ENCODE assay signal across 20 cellular contexts in the genomic region with DNA sequence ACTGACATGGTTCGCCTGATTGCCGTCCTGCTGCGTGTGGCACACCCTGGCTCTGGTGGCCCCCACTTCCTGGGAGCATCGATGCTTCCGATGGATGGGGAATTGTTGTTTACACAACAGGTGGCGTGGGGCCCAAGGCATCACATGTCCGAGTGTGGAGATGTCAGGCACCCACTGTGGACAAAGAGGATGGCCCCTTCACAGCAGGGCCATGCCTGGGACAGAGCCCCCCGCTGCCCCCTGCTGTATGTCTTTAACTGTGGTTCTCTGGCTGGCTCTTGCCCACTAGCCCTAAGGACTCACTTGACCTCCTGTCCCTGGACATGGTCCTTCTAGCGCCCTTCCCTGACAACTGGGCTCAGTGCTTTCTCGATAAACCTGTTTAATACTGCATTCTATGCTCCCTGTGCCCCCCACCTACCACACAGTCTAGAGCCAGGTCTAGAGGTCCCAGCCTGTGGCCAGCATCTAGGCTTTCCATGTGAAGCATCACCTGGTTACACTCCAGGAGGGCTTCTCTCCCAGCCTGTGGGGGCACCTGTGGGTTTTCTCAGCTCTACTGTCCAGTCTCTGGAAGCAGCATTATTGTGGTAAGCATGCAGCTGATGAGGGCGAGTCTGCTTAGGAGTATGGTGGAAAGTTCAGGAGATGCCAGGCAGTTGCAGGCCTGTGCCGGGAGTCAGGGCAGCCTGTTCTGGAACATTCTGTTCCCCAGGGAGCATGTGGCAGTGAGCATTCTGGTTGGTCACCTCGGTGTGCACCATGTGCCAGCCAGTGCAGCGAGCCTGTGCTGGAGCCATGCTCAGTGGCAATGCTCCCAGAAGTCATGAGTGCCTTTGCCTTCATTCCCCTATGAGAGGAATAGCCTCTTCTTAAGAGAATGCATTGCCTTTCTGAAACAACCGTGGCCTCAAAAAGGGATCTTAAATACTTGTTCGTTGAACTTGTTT. TPM values are rescaled to one million over a fixed set of nuclear protein-coding genes. Genes with fewer than 3 reads are reported as not detected.
DNase-seq lines count a peak whose midpoint lies in the region; ATAC-seq, FAIRE-seq and TF ChIP-seq lines count a peak whose summit lies in the region.
"Had no signal": no experiment of that assay in that cellular context is flagged by ENCODE, and none has a peak within 500 bp of the region (broad histone marks: within the 10 kb centered on the region; RNA-seq: fewer than 3 reads in every experiment).

No MANE protein-coding gene starts in this region.

- no peaks in the 10 kb centered on the region for H3F3A ChIP-seq in DOHH2 (ENCODE audit: control insufficient read depth, insufficient read depth)

- no peak overlapping the region for H2BK120ac ChIP-seq in neuronal stem cell (ENCODE audit: low read depth, low read length)
- H2BK120ac ChIP-seq in trophoblast cell (ENCODE audit: insufficient read depth, low read length, poor library complexity): no peak overlapping the region

- no peak overlapping the region for H3K4me3 Mint-ChIP-seq in endodermal cell
- H3K4me3 Mint-ChIP-seq: B cell; CD4-positive, alpha-beta memory T cell had no signal

- H3K27me3 Mint-ChIP-seq in endodermal cell (ENCODE audit: insufficient read depth): no peaks in the 10 kb centered on the region
- H3K27me3 Mint-ChIP-seq: B cell had no signal

- H2BK12ac ChIP-seq in neuronal stem cell (ENCODE audit: low read length) (peak overlapping the region; percentile 11), trophoblast cell (ENCODE audit: low read length) (no peak overlapping the region)

- no peaks in the 10 kb centered on the region for H3K36me3 Mint-ChIP-seq in endodermal cell (ENCODE audit: low read depth)
- H3K36me3 Mint-ChIP-seq: CD4-positive, alpha-beta memory T cell had no signal

- H3K36me3 ChIP-seq in DOHH2 (ENCODE audit: control insufficient read depth, low read length): no peaks in the 10 kb centered on the region
- no peaks in the 10 kb centered on the region for H3K36me3 ChIP-seq in endodermal cell (ENCODE audit: control insufficient read depth, insufficient read depth, low read length)
- H3K36me3 ChIP-seq in neuronal stem cell (replicated peaks in 1 of 2; ENCODE audit: control insufficient read depth in 2 of 2, insufficient read depth in 2 of 2, low read length in 2 of 2): no peaks in the 10 kb centered on the region
- H3K36me3 ChIP-seq in trophoblast cell (ENCODE audit: control insufficient read depth in 1 of 2, insufficient read depth in 2 of 2, low read length in 2 of 2): no peaks in the 10 kb centered on the region

- WGBS in endodermal cell (ENCODE audit: insufficient coverage in 1 of 2, insufficient read length in 1 of 2), 2 experiments: 94% methylated on average over 16 of the region's 16 CpGs
- WGBS in neuronal stem cell (ENCODE audit: extremely low coverage in 2 of 2, insufficient read length in 2 of 2, insufficient replicate concordance in 1 of 2), 2 donors: no CpG with 5 or more reads among the region's 16 CpGs
- WGBS in trophoblast cell (ENCODE audit: extremely low coverage, insufficient coverage, insufficient read length): no CpG with 5 or more reads among the region's 16 CpGs

- H3K23ac ChIP-seq in neuronal stem cell (ENCODE audit: low read depth, low read length, poor library complexity) (no peak overlapping the region), trophoblast cell (ENCODE audit: low read length) (no peak overlapping the region)

- H3K4me3 ChIP-seq in DOHH2 (ENCODE audit: low read length): no peak overlapping the region
- H3K4me3 ChIP-seq in endodermal cell (ENCODE audit: low read length): no peak overlapping the region
- H3K4me3 ChIP-seq in neuronal stem cell (ENCODE audit: low read length in 2 of 2): no peak overlapping the region
- no peak overlapping the region for H3K4me3 ChIP-seq in trophoblast cell (ENCODE audit: low read depth, low read length)

- no peak overlapping the region for H3K27ac Mint-ChIP-seq in endodermal cell
- H3K27ac Mint-ChIP-seq: B cell; CD4-positive, alpha-beta memory T cell had no signal

- peak; percentile 58 for FAIRE-seq in GM12892 (lab: Jason Lieb, UNC)
- FAIRE-seq: HTR-8/SVneo had no signal

- H3K14ac ChIP-seq in neuronal stem cell (ENCODE audit: low read length) (no peak overlapping the region), trophoblast cell (ENCODE audit: low read length) (no peak overlapping the region)

- H3K9ac ChIP-seq in endodermal cell (ENCODE audit: extremely low read depth, low read length, poor library complexity, severe bottlenecking) (no peak overlapping the region), neuronal stem cell (ENCODE audit: low read depth, low read length, poor library complexity) (peak overlapping the region; percentile 33), trophoblast cell (ENCODE audit: low read length) (no peak overlapping the region)

- H3K9me3 ChIP-seq in DOHH2 (ENCODE audit: control insufficient read depth, insufficient read depth, low read length) (no peaks in the 10 kb centered on the region), endodermal cell (ENCODE audit: control insufficient read depth, low read length) (no peaks in the 10 kb centered on the region), neuronal stem cell (replicated peaks in 1 of 2; ENCODE audit: control insufficient read depth in 2 of 2, insufficient read depth in 1 of 2, low read depth in 1 of 2, low read length in 2 of 2) (no peaks in the 10 kb centered on the region), trophoblast cell (ENCODE audit: insufficient read depth, low read depth, low read length) (peaks cover 3% of the 10 kb centered on the region)

- H3K4me2 ChIP-seq in DOHH2 (ENCODE audit: low read length) (no peak overlapping the region), neuronal stem cell (ENCODE audit: insufficient read depth, low read length, poor library complexity, severe bottlenecking) (no peak overlapping the region), trophoblast cell (ENCODE audit: low read length) (no peak overlapping the region)

- no peak for ATAC-seq in HG02870 (IDR thresholded peaks at IDR 0.05; ENCODE audit: unreplicated experiment)
- no peak for ATAC-seq in HG03045 (IDR thresholded peaks at IDR 0.05; ENCODE audit: unreplicated experiment)
- ATAC-seq: HCT116 had no signal

- H3K79me1 ChIP-seq in neuronal stem cell (ENCODE audit: low read depth, low read length) (no peaks in the 10 kb centered on the region), trophoblast cell (ENCODE audit: low read length) (no peaks in the 10 kb centered on the region)

- H3K27me3 ChIP-seq in DOHH2 (ENCODE audit: control insufficient read depth, low read length): no peaks in the 10 kb centered on the region
- no peaks in the 10 kb centered on the region for H3K27me3 ChIP-seq in endodermal cell (ENCODE audit: control insufficient read depth, insufficient read depth, low read length, poor library complexity, severe bottlenecking)
- H3K27me3 ChIP-seq in neuronal stem cell (ENCODE audit: control insufficient read depth in 3 of 3, insufficient read depth in 3 of 3, low read depth in 1 of 3, low read length in 3 of 3): no peaks in the 10 kb centered on the region
- H3K27me3 ChIP-seq in trophoblast cell (ENCODE audit: insufficient read depth, low read length): no peaks in the 10 kb centered on the region

- H2AFZ ChIP-seq in neuronal stem cell (ENCODE audit: low read length): no peak overlapping the region
- no peak overlapping the region for H2AFZ ChIP-seq in trophoblast cell (ENCODE audit: insufficient read depth, low read length, poor library complexity)

- H3K9me2 ChIP-seq in DOHH2 (replicated peaks; ENCODE audit: control insufficient read depth, low read length): no peaks in the 10 kb centered on the region

- no peaks in the 10 kb centered on the region for H4K20me1 ChIP-seq in DOHH2 (ENCODE audit: control insufficient read depth, insufficient read depth, low read depth, low read length)

- H4K12ac ChIP-seq in trophoblast cell (ENCODE audit: low read depth, low read length): no peak overlapping the region

- no peak overlapping the region for H2BK5ac ChIP-seq in neuronal stem cell (ENCODE audit: low read length)
- no peak overlapping the region for H2BK5ac ChIP-seq in trophoblast cell (ENCODE audit: low read depth, low read length, poor library complexity)

- no peak overlapping the region for H3K4ac ChIP-seq in neuronal stem cell (ENCODE audit: low read length)
- H3K4ac ChIP-seq in trophoblast cell (ENCODE audit: low read depth, low read length): no peak overlapping the region

- H4K91ac ChIP-seq in neuronal stem cell (ENCODE audit: low read depth, low read length, poor library complexity) (no peak overlapping the region), trophoblast cell (ENCODE audit: low read depth, low read length) (no peak overlapping the region)

- H4K8ac ChIP-seq in neuronal stem cell (ENCODE audit: low read depth, low read length) (no peak overlapping the region), trophoblast cell (ENCODE audit: low read depth, low read length) (no peak overlapping the region)

- peak overlapping the region; percentile 46 for H3K18ac ChIP-seq in neuronal stem cell (ENCODE audit: low read length)
- H3K18ac ChIP-seq in trophoblast cell (ENCODE audit: low read length): no peak overlapping the region

- peaks cover 12% of the 10 kb centered on the region for H3K4me1 Mint-ChIP-seq in endodermal cell
- H3K4me1 Mint-ChIP-seq: B cell; CD4-positive, alpha-beta memory T cell had no signal

- TF ChIP-seq CTCF in DOHH2 (IDR thresholded peaks at IDR 0.05; ENCODE audit: low read depth, low read length, poor library complexity, severe bottlenecking) (peak; percentile 20), endodermal cell (conservative IDR thresholded peaks at IDR 0.05) (peak; percentile 56)

- DNase-seq in GM12892 (ENCODE audit: insufficient read length): no peak
- DNase-seq in endodermal cell: peak; percentile 45
- DNase-seq in neuronal stem cell (ENCODE audit: low spot score): no peak
- no peak for DNase-seq in trophoblast cell
- no peak for DNase-seq in activated naive CD4-positive, alpha-beta T cell treated with anti-CD3 and anti-CD28 coated beads, Interleukin-2, amount 50 U/mL, for 16 hours
- DNase-seq: ACHN; CD4-positive, alpha-beta memory T cell; DMS79; GDM1; NCI-H146; NCI-H2081 treated with DMSO at 0.1 percent for 48 hours; NCI-H2227 treated with DMSO at 0.1 percent for 48 hours; NCI-H524 treated with DMSO at 0.1 percent for 48 hours; NK-92 treated with Interleukin-12 subunit alpha and Interleukin-12 subunit beta, amount 100 ng/mL, for 24 hours had no signal

- peak overlapping the region; percentile 15 for H2AK5ac ChIP-seq in neuronal stem cell (ENCODE audit: low read depth, low read length)
- H2AK5ac ChIP-seq in trophoblast cell (ENCODE audit: low read length): no peak overlapping the region

- no peaks in the 10 kb centered on the region for H3K9me3 Mint-ChIP-seq in endodermal cell
- H3K9me3 Mint-ChIP-seq: CD4-positive, alpha-beta memory T cell had no signal

- H3K27ac ChIP-seq in DOHH2 (ENCODE audit: low read depth, low read length) (no peak overlapping the region), endodermal cell (ENCODE audit: low read depth, low read length) (no peak overlapping the region), neuronal stem cell (replicated peaks; ENCODE audit: low read length) (no peak overlapping the region), trophoblast cell (ENCODE audit: low read depth, low read length) (no peak overlapping the region)

- H3K4me1 ChIP-seq in DOHH2 (ENCODE audit: control insufficient read depth, low read length) (no peaks in the 10 kb centered on the region), endodermal cell (ENCODE audit: control insufficient read depth, insufficient read depth, low read length) (peaks cover 2% of the 10 kb centered on the region), neuronal stem cell (ENCODE audit: control insufficient read depth in 2 of 2, insufficient read depth in 1 of 2, low read depth in 1 of 2, low read length in 2 of 2) (peaks cover 1 to 14% of the 10 kb centered on the region in 2 donors), trophoblast cell (ENCODE audit: control insufficient read depth in 1 of 2, insufficient read depth in 2 of 2, low read length in 2 of 2) (no peaks in the 10 kb centered on the region)

- no peak for TF ChIP-seq POLR2A in GM12892 (IDR thresholded peaks at IDR 0.05; ENCODE audit: low read depth, low read length)

- no peak overlapping the region for H2BK15ac ChIP-seq in neuronal stem cell (ENCODE audit: low read length)

- H3K79me2 ChIP-seq in DOHH2 (ENCODE audit: control insufficient read depth, low read length) (no peaks in the 10 kb centered on the region), trophoblast cell (ENCODE audit: control insufficient read depth, insufficient read depth, low read length, poor library complexity) (no peaks in the 10 kb centered on the region)

RNA-seq across cellular contexts. Expression of gene ADCY1, which starts 10.4 kb away (rescaled TPM):
- 31.1 TPM for polyA plus RNA-seq in GM12892 (2012; ENCODE audit: missing spikeins)
- 10 to 100 TPM; 15.3 to 18.5 TPM for total RNA-seq in endodermal cell
- polyA plus RNA-seq in endodermal cell (2013, experiment 1 of 2): 5.0 TPM
- 5.6 TPM for polyA plus RNA-seq in endodermal cell (2013, experiment 2 of 2)
- 5.1 TPM for polyA plus RNA-seq in neuronal stem cell (2013, experiment 1 of 2)
- 4.8 TPM for polyA plus RNA-seq in neuronal stem cell (2013, experiment 2 of 2)
- 3.1 and 3.2 TPM in 2 replicates for polyA plus RNA-seq in trophoblast cell (2013)
- total RNA-seq: CD4-positive, alpha-beta memory T cell had no signal
